1 cellular context compared by ENCODE assay signal in genomic region chr10:124671486-124672075, GRCh38.
TF ChIP-seq lines count a peak whose summit lies in the region.

No MANE protein-coding gene starts in this region.

TF ChIP-seq in K562, 482 proteins besides CTCF, POLR2A, EP300 and RAD21 (continued from another document and continues in another):
- no peak for TF ChIP-seq IRF9 (tag; IDR thresholded peaks at IDR 0.05)
- TF ChIP-seq THRAP3 (IDR thresholded peaks at IDR 0.05; ENCODE audit: borderline replicate concordance) = no peak
- TF ChIP-seq MITF (IDR thresholded peaks at IDR 0.05) = no peak
- TF ChIP-seq HDAC3 (IDR thresholded peaks at IDR 0.05; ENCODE audit: borderline replicate concordance, partially characterized antibody) = no peak
- no peak for TF ChIP-seq ZNF507 (tag; conservative IDR thresholded peaks at IDR 0.05)
- TF ChIP-seq TCF7 (IDR thresholded peaks at IDR 0.05; ENCODE audit: borderline replicate concordance) = no peak
- no peak for TF ChIP-seq COPS2 (conservative IDR thresholded peaks at IDR 0.05)
- 0 out of 2 replicates have a peak, but pooled peaks have one; percentile 19 for TF ChIP-seq DPF2 (IDR thresholded peaks at IDR 0.05)
- no peak for TF ChIP-seq DNMT1 (IDR thresholded peaks at IDR 0.05)
- TF ChIP-seq XRCC4 (IDR thresholded peaks at IDR 0.05; ENCODE audit: extremely low read depth, insufficient read depth, insufficient read length) = no peak
- no peak for TF ChIP-seq KDM2B (CRISPR knock-in tag; IDR thresholded peaks at IDR 0.05)
- no peak for TF ChIP-seq NFE2 (IDR thresholded peaks at IDR 0.05; ENCODE audit: low read depth)
- no peak for TF ChIP-seq BRF2 (IDR thresholded peaks at IDR 0.05; ENCODE audit: borderline replicate concordance, insufficient read depth, insufficient read length)
- no peak for TF ChIP-seq ZNF830 (CRISPR knock-in tag; IDR thresholded peaks at IDR 0.05)
- no peak for TF ChIP-seq FOXJ3 (CRISPR knock-in tag; IDR thresholded peaks at IDR 0.05)
- no peak for TF ChIP-seq SIRT6 (IDR thresholded peaks at IDR 0.05; ENCODE audit: low read depth, low read length)
- no peak for TF ChIP-seq TRIM28 (IDR thresholded peaks at IDR 0.05)
- no peak for TF ChIP-seq ZFP1 (CRISPR knock-in tag; IDR thresholded peaks at IDR 0.05)
- peak; percentile 64; the same call in 1 of the 2 replicates for TF ChIP-seq CEBPB (tag; IDR thresholded peaks at IDR 0.05)
- TF ChIP-seq SAFB2 (IDR thresholded peaks at IDR 0.05; ENCODE audit: borderline replicate concordance, low read depth, low read length, severe bottlenecking) = no peak
- no peak for TF ChIP-seq RBM17 (IDR thresholded peaks at IDR 0.05; ENCODE audit: borderline replicate concordance, low read depth, low read length)
- TF ChIP-seq JUND (IDR thresholded peaks at IDR 0.05; ENCODE audit: borderline replicate concordance, low read depth, low read length) = peak; percentile 59; the same call in 1 of the 2 replicates
- no peak; the same call in 2 of the 3 replicates for TF ChIP-seq JUND (tag; IDR thresholded peaks at IDR 0.05; ENCODE audit: borderline replicate concordance, low read depth, low read length)
- TF ChIP-seq EZH2 (IDR thresholded peaks at IDR 0.05; ENCODE audit: borderline replicate concordance, low read depth, low read length) = no peak
- no peak for TF ChIP-seq POLR2H (tag; IDR thresholded peaks at IDR 0.05; ENCODE audit: low read depth)
- no peak for TF ChIP-seq HOXB6 (CRISPR knock-in tag; IDR thresholded peaks at IDR 0.05; ENCODE audit: borderline replicate concordance)
- no peak for TF ChIP-seq CCNT2 (IDR thresholded peaks at IDR 0.05; ENCODE audit: borderline replicate concordance, extremely low read depth, insufficient read length, low read depth, low read length)
- no peak for TF ChIP-seq TCF7L2 (IDR thresholded peaks at IDR 0.05; ENCODE audit: low read depth, low read length)
- TF ChIP-seq U2AF2 (optimal IDR thresholded peaks at IDR 0.05; ENCODE audit: low read depth, low read length) = no peak
- TF ChIP-seq ZNF740 (CRISPR knock-in tag; IDR thresholded peaks at IDR 0.05) = no peak
- TF ChIP-seq ZNF740 (tag; IDR thresholded peaks at IDR 0.05) = no peak
- TF ChIP-seq ZSCAN32 (CRISPR knock-in tag; IDR thresholded peaks at IDR 0.05) = no peak
- TF ChIP-seq ZNF398 (CRISPR knock-in tag; IDR thresholded peaks at IDR 0.05) = no peak
- no peak for TF ChIP-seq NFXL1 (CRISPR knock-in tag; IDR thresholded peaks at IDR 0.05)
- TF ChIP-seq NEUROD1 (IDR thresholded peaks at IDR 0.05; ENCODE audit: borderline replicate concordance, low read depth, low read length, partially characterized antibody) = no peak
- TF ChIP-seq ARID2 (IDR thresholded peaks at IDR 0.05) = no peak
- TF ChIP-seq ZNF668 (CRISPR knock-in tag; IDR thresholded peaks at IDR 0.05) = no peak
- no peak for TF ChIP-seq THRA (IDR thresholded peaks at IDR 0.05)
- TF ChIP-seq CBX3 (IDR thresholded peaks at IDR 0.05; ENCODE audit: borderline replicate concordance in 1 of 2, low read length in 2 of 2) = no peak
- no peak for TF ChIP-seq ELF1 (tag; IDR thresholded peaks at IDR 0.05)
- TF ChIP-seq ZNF197 (CRISPR knock-in tag; IDR thresholded peaks at IDR 0.05; ENCODE audit: low read depth) = no peak
- TF ChIP-seq RBBP5 (IDR thresholded peaks at IDR 0.05; ENCODE audit: borderline replicate concordance, insufficient read depth, low read length, poor library complexity, severe bottlenecking) = no peak
- no peak for TF ChIP-seq FOXA3 (CRISPR knock-in tag; conservative IDR thresholded peaks at IDR 0.05 in 1 of 2, IDR thresholded peaks at IDR 0.05 in 1 of 2)
- no peak for TF ChIP-seq ZNF41 (CRISPR knock-in tag; conservative IDR thresholded peaks at IDR 0.05)
- TF ChIP-seq POLR2AphosphoS2 (IDR thresholded peaks at IDR 0.05; ENCODE audit: low read length) = no peak
- TF ChIP-seq CHCHD3 (CRISPR knock-in tag; IDR thresholded peaks at IDR 0.05) = no peak
- no peak for TF ChIP-seq ZFP36 (IDR thresholded peaks at IDR 0.05; ENCODE audit: low read depth, low read length, partially characterized antibody)
- TF ChIP-seq SIN3B (IDR thresholded peaks at IDR 0.05; ENCODE audit: low read depth) = no peak
- no peak for TF ChIP-seq MEF2D (tag; conservative IDR thresholded peaks at IDR 0.05; ENCODE audit: low read depth)
- no peak for TF ChIP-seq PCBP2 (IDR thresholded peaks at IDR 0.05; ENCODE audit: low read depth, low read length, poor library complexity, severe bottlenecking)
- TF ChIP-seq ZNF717 (CRISPR knock-in tag; IDR thresholded peaks at IDR 0.05) = no peak
- no peak for TF ChIP-seq THAP12 (CRISPR knock-in tag; IDR thresholded peaks at IDR 0.05)
- TF ChIP-seq ATF7 (IDR thresholded peaks at IDR 0.05) = peak; percentile 30; the same call in 1 of the 2 replicates
- no peak for TF ChIP-seq ZFP30 (CRISPR knock-in tag; IDR thresholded peaks at IDR 0.05; ENCODE audit: borderline replicate concordance)
- TF ChIP-seq NRF1 (conservative IDR thresholded peaks at IDR 0.05 in 1 of 2, IDR thresholded peaks at IDR 0.05 in 1 of 2) = 0 out of 4 replicates have a peak, but pooled peaks of 1 of the 2 experiments have one; percentile 9
- no peak for TF ChIP-seq ARID3A (IDR thresholded peaks at IDR 0.05; ENCODE audit: borderline replicate concordance, low read depth, low read length)
- no peak for TF ChIP-seq RBFOX2 (IDR thresholded peaks at IDR 0.05; ENCODE audit: low read depth, low read length)
- no peak for TF ChIP-seq GATAD2A (IDR thresholded peaks at IDR 0.05)
- TF ChIP-seq NCOA6 (IDR thresholded peaks at IDR 0.05) = no peak
- no peak for TF ChIP-seq FOXO4 (CRISPR knock-in tag; IDR thresholded peaks at IDR 0.05)
- no peak for TF ChIP-seq ARID3B (CRISPR knock-in tag; IDR thresholded peaks at IDR 0.05; ENCODE audit: borderline replicate concordance)
